1 cellular context compared by ENCODE assay signal in genomic region chr16:1343428-1344242, GRCh38.
TF ChIP-seq lines count a peak whose summit lies in the region.

No MANE protein-coding gene starts in this region.

TF ChIP-seq in SK-N-SH treated with all-trans-retinoic acid at 6 μM for 48 hours, 23 proteins besides CTCF, POLR2A, EP300 and RAD21 (continued from another document):
- TF ChIP-seq ARNTL (CRISPR knock-in tag; IDR thresholded peaks at IDR 0.05; ENCODE audit: borderline replicate concordance, low read depth) (no peak), BACH2 (CRISPR knock-in tag; IDR thresholded peaks at IDR 0.05; ENCODE audit: borderline replicate concordance) (no peak), ISL1 (CRISPR knock-in tag; IDR thresholded peaks at IDR 0.05) (no peak)
